In the genomic region with DNA sequence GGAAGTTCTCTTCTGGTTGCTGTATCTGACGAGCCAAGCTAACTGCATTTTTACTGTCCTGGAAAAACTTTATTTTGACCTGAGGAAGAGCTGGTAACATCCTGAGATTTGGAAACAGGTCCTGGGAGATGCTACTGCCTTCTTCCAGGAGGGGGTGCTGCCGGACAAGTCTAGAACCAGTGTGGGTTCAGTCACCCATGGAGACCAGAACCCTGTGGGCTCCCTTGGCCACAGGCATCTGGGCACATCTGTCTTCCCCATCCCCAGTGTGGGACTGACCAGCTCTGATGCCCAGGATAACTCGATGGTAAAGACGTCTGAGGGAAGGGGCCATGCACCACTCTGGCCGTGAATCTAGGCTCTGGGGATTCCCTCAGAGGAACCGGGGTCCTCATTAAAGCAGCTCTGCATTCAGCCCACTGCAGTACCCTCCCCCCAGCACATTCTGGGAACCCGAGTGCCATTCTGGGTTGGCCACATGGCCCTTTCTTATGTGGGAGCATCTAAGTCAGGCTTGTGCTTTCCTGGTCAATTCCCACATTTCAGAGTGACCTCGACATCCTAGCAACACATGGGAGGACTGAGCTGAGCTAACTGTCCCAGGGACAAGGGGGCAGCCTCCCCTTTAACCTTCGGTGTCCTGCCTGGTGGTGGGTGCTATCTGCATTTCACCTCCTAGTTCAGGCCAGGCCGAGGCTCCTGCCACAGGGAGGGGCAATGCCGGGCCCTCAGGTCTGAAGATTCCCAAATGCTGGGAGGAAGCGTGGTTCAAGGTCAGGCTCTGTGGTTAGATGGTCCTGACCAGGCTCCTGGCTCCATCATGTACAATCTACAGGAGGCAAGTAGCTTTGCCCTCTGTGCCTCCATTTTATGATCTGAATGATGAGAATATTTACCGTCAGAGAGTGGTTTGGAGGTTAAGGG, we compare ENCODE assay signal across 1 cellular context.
TF ChIP-seq lines count a peak whose summit lies in the region.

No MANE protein-coding gene starts in this region.

TF ChIP-seq in K562, 482 proteins besides CTCF, POLR2A, EP300 and RAD21 (continued from another document):
- no peak for TF ChIP-seq NR2C2 (CRISPR knock-in tag; IDR thresholded peaks at IDR 0.05)
- no peak for TF ChIP-seq NR2C2 (tag; IDR thresholded peaks at IDR 0.05)
- no peak for TF ChIP-seq ZKSCAN8 (CRISPR knock-in tag; IDR thresholded peaks at IDR 0.05)
- no peak for TF ChIP-seq NR4A1 (CRISPR knock-in tag; IDR thresholded peaks at IDR 0.05)
- TF ChIP-seq NR4A1 (tag; IDR thresholded peaks at IDR 0.05): no peak
- no peak for TF ChIP-seq SAP30 (IDR thresholded peaks at IDR 0.05; ENCODE audit: borderline replicate concordance, insufficient read depth, low read depth, low read length, poor library complexity, severe bottlenecking)
- TF ChIP-seq HDAC2 (IDR thresholded peaks at IDR 0.05): no peak
- no peak for TF ChIP-seq ZFP36 (IDR thresholded peaks at IDR 0.05; ENCODE audit: low read depth, low read length, partially characterized antibody)
- peak; percentile 65 for TF ChIP-seq RFX1 (IDR thresholded peaks at IDR 0.05)
- TF ChIP-seq ZNF436 (CRISPR knock-in tag; IDR thresholded peaks at IDR 0.05): no peak
- TF ChIP-seq, protein P1, sequence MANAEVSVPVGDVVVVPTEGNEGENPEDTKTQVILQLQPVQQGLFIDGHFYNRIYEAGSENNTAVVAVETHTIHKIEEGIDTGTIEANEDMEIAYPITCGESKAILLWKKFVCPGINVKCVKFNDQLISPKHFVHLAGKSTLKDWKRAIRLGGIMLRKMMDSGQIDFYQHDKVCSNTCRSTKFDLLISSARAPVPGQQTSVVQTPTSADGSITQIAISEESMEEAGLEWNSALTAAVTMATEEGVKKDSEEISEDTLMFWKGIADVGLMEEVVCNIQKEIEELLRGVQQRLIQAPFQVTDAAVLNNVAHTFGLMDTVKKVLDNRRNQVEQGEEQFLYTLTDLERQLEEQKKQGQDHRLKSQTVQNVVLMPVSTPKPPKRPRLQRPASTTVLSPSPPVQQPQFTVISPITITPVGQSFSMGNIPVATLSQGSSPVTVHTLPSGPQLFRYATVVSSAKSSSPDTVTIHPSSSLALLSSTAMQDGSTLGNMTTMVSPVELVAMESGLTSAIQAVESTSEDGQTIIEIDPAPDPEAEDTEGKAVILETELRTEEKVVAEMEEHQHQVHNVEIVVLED (CRISPR knock-in tag; IDR thresholded peaks at IDR 0.05): no peak
- TF ChIP-seq ZNF431 (CRISPR knock-in tag; IDR thresholded peaks at IDR 0.05): peak; percentile 20; the same call in 1 of the 2 replicates
- TF ChIP-seq, protein P2, sequence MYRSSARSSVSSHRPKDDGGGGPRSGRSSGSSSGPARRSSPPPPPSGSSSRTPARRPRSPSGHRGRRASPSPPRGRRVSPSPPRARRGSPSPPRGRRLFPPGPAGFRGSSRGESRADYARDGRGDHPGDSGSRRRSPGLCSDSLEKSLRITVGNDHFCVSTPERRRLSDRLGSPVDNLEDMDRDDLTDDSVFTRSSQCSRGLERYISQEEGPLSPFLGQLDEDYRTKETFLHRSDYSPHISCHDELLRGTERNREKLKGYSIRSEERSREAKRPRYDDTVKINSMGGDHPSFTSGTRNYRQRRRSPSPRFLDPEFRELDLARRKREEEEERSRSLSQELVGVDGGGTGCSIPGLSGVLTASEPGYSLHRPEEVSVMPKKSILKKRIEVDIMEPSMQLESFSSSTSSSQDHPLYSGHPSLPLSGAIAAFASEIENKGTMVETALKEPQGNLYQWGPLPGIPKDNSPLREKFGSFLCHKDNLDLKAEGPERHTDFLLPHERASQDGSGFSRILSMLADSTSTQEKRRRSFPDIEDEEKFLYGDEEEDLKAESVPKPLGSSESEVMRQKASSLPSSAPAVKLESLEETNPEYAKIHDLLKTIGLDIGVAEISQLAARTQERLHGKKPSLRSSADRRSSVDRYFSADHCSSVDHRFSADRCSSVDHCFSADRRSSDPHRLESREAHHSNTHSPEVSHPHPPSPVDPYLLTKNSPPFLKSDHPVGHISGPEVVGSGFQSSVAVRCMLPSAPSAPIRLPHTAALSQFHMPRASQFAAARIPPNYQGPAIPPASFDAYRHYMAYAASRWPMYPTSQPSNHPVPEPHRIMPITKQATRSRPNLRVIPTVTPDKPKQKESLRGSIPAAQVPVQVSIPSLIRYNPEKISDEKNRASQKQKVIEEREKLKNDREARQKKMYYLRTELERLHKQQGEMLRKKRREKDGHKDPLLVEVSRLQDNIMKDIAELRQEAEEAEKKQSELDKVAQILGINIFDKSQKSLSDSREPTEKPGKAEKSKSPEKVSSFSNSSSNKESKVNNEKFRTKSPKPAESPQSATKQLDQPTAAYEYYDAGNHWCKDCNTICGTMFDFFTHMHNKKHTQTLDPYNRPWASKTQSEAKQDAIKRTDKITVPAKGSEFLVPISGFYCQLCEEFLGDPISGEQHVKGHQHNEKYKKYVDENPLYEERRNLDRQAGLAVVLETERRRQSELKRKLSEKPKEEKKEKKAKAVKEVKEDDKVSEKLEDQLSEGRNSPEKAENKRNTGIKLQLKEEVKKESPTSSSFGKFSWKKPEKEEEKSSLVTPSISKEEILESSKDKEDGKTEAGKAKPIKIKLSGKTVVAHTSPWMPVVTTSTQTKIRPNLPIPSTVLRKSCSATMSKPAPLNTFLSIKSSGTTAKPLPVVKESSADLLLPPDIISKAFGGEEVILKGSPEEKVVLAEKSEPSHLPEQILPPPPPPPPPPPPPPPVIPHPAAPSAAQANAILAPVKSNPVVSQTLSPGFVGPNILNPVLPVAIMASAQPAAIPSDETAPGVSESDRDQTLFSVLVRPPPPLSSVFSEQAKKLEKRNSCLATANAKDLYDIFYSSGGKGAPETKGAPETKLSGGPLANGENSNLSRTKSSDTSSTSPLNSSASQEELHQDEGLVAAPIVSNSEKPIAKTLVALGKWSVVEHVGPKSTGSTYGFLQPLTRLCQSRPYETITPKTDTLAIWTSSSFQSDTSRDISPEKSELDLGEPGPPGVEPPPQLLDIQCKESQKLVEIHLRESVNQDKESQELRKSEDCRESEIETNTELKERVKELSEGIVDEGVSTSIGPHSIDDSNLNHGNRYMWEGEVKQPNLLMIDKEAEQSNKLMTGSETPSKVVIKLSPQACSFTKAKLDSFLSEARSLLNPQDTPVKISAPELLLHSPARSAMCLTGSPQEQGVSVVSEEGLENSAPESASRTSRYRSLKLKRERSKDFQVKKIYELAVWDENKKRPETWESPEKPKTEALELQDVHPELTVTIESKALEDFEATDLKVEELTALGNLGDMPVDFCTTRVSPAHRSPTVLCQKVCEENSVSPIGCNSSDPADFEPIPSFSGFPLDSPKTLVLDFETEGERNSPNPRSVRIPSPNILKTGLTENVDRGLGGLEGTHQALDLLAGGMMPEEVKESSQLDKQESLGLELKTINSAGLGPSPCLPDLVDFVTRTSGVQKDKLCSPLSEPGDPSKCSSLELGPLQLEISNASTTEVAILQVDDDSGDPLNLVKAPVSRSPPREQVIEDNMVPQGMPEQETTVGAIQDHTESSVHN (IDR thresholded peaks at IDR 0.05; ENCODE audit: borderline replicate concordance in 1 of 2, low read depth in 1 of 2): no peak
- TF ChIP-seq, protein P3, sequence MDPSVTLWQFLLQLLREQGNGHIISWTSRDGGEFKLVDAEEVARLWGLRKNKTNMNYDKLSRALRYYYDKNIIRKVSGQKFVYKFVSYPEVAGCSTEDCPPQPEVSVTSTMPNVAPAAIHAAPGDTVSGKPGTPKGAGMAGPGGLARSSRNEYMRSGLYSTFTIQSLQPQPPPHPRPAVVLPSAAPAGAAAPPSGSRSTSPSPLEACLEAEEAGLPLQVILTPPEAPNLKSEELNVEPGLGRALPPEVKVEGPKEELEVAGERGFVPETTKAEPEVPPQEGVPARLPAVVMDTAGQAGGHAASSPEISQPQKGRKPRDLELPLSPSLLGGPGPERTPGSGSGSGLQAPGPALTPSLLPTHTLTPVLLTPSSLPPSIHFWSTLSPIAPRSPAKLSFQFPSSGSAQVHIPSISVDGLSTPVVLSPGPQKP (CRISPR knock-in tag; IDR thresholded peaks at IDR 0.05): no peak
- TF ChIP-seq, protein P4, sequence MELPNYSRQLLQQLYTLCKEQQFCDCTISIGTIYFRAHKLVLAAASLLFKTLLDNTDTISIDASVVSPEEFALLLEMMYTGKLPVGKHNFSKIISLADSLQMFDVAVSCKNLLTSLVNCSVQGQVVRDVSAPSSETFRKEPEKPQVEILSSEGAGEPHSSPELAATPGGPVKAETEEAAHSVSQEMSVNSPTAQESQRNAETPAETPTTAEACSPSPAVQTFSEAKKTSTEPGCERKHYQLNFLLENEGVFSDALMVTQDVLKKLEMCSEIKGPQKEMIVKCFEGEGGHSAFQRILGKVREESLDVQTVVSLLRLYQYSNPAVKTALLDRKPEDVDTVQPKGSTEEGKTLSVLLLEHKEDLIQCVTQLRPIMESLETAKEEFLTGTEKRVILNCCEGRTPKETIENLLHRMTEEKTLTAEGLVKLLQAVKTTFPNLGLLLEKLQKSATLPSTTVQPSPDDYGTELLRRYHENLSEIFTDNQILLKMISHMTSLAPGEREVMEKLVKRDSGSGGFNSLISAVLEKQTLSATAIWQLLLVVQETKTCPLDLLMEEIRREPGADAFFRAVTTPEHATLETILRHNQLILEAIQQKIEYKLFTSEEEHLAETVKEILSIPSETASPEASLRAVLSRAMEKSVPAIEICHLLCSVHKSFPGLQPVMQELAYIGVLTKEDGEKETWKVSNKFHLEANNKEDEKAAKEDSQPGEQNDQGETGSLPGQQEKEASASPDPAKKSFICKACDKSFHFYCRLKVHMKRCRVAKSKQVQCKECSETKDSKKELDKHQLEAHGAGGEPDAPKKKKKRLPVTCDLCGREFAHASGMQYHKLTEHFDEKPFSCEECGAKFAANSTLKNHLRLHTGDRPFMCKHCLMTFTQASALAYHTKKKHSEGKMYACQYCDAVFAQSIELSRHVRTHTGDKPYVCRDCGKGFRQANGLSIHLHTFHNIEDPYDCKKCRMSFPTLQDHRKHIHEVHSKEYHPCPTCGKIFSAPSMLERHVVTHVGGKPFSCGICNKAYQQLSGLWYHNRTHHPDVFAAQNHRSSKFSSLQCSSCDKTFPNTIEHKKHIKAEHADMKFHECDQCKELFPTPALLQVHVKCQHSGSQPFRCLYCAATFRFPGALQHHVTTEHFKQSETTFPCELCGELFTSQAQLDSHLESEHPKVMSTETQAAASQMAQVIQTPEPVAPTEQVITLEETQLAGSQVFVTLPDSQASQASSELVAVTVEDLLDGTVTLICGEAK (IDR thresholded peaks at IDR 0.05): peak; percentile 77
- TF ChIP-seq, protein P4 (CRISPR knock-in tag; IDR thresholded peaks at IDR 0.05): no peak
